12 cellular contexts compared by ENCODE assay signal in the genomic region with DNA sequence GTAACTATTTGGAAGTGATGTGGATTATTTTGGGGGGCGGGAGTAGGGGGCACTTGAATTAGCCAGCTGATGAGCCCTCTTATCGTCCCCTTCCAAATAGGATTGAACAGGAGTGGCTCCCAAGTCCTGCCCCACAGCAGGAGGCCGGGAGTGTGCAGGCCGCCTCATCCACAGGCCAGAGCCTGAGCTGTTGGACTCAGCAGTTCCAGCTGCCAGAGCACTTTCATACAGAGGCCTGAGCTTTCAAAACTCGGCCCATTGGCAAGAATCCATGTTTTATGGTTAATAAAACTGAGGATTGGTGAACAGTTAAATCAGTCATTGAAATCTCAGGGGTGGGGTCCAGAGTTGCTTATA. TPM values are rescaled to one million over a fixed set of nuclear protein-coding genes. Genes with fewer than 3 reads are reported as not detected.
DNase-seq lines count a peak whose midpoint lies in the region; ATAC-seq, FAIRE-seq and TF ChIP-seq lines count a peak whose summit lies in the region.
"Had no signal": no experiment of that assay in that cellular context is flagged by ENCODE, and none has a peak within 500 bp of the region (broad histone marks: within the 10 kb centered on the region; RNA-seq: fewer than 3 reads in every experiment).

No MANE protein-coding gene starts in this region.

- H3K9me3 ChIP-seq in astrocyte (ENCODE audit: insufficient read depth, low read depth, low read length) (no peaks in the 10 kb centered on the region), tibial nerve (no peaks in the 10 kb centered on the region)

- H3K27me3 Mint-ChIP-seq in astrocyte (ENCODE audit: low read depth, unreplicated experiment) (no peaks in the 10 kb centered on the region), memory B cell (no peaks in the 10 kb centered on the region)

- peaks cover 11% of the 10 kb centered on the region for H3K36me3 ChIP-seq in astrocyte (ENCODE audit: insufficient read depth, low read length)
- peaks cover 0 to 22% (median 0%) of the 10 kb centered on the region in 3 donors for H3K36me3 ChIP-seq in tibial nerve

- peaks cover 14% of the 10 kb centered on the region for H4K20me1 ChIP-seq in astrocyte (ENCODE audit: insufficient read depth, low read length)

- peak overlapping the region; percentile 81 for H3K27ac ChIP-seq in astrocyte (ENCODE audit: low read depth, low read length)
- H3K27ac ChIP-seq in tibial nerve: peak overlapping the region; percentile 38 to 85 (median 80)

- H3K9me3 Mint-ChIP-seq in astrocyte (ENCODE audit: unreplicated experiment): no peaks in the 10 kb centered on the region
- no peaks in the 10 kb centered on the region for H3K9me3 Mint-ChIP-seq in memory B cell

- FAIRE-seq in astrocyte (lab: Jason Lieb, UNC): no peak

- H3K4me3 Mint-ChIP-seq in astrocyte (ENCODE audit: unreplicated experiment) (no peak overlapping the region), memory B cell (peak overlapping the region; percentile 46)

- peaks cover 28% of the 10 kb centered on the region for H3K4me1 Mint-ChIP-seq in astrocyte (ENCODE audit: low read depth, unreplicated experiment)
- peaks cover 31% of the 10 kb centered on the region for H3K4me1 Mint-ChIP-seq in memory B cell

- H3K36me3 Mint-ChIP-seq in astrocyte (ENCODE audit: low read depth, unreplicated experiment): peaks cover 9% of the 10 kb centered on the region
- H3K36me3 Mint-ChIP-seq in memory B cell: peaks cover 10% of the 10 kb centered on the region

- H3K4me2 ChIP-seq in astrocyte (ENCODE audit: low read length): peak overlapping the region; percentile 76

- H3K27me3 ChIP-seq in astrocyte (ENCODE audit: insufficient read depth, low read length) (no peaks in the 10 kb centered on the region), tibial nerve (no peaks in the 10 kb centered on the region)

- peaks cover 26% of the 10 kb centered on the region for H3K4me1 ChIP-seq in astrocyte (ENCODE audit: insufficient read depth, low read length)
- peaks cover 0 to 48% (median 16%) of the 10 kb centered on the region in 4 donors for H3K4me1 ChIP-seq in tibial nerve

- no peak for TF ChIP-seq EP300 in tibial nerve (IDR thresholded peaks at IDR 0.05)

- peaks cover 62% of the 10 kb centered on the region for H3K79me2 ChIP-seq in astrocyte (ENCODE audit: insufficient read depth, low read length)

- H3K9ac ChIP-seq in astrocyte (ENCODE audit: low read length): peak overlapping the region; percentile 64

- H2AFZ ChIP-seq in astrocyte (ENCODE audit: low read depth, low read length): no peak overlapping the region

- no peak for ATAC-seq in memory B cell (ENCODE audit: low read depth)
- ATAC-seq in GM21528 (IDR thresholded peaks at IDR 0.05; ENCODE audit: low FRiP score, unreplicated experiment): no peak
- ATAC-seq in HG03280 (IDR thresholded peaks at IDR 0.05; ENCODE audit: unreplicated experiment): no peak

- 45 to 47% methylated on average over 5 of the region's 5 CpGs for WGBS in tibial nerve, 2 donors

- H3K27ac Mint-ChIP-seq in astrocyte (ENCODE audit: unreplicated experiment) (peak overlapping the region; percentile 98), memory B cell (peak overlapping the region; percentile 99)

- TF ChIP-seq CTCF in astrocyte (IDR thresholded peaks at IDR 0.05; ENCODE audit: insufficient read depth, low read depth, low read length) (no peak), tibial nerve (IDR thresholded peaks at IDR 0.05) (no peak)

- peak; percentile 15 for DNase-seq in activated CD4-positive, alpha-beta T cell treated with anti-CD3 and anti-CD28 coated beads, Interleukin-2, amount 50 U/mL, for 1 hour
- no peak for DNase-seq in activated CD4-positive, alpha-beta T cell treated with anti-CD3 and anti-CD28 coated beads for 48 hours
- DNase-seq in astrocyte (ENCODE audit: low read depth): peak; percentile 35
- DNase-seq in memory B cell (ENCODE audit: low spot score in 2 of 2): no peak
- no peak for DNase-seq in tibial nerve (ENCODE audit: low spot score in 2 of 2)
- no peak for DNase-seq in LoVo (ENCODE audit: low spot score)
- DNase-seq: amygdala, GOT3, NCI-H2107 had no signal

- no peak for TF ChIP-seq POLR2A in tibial nerve (IDR thresholded peaks at IDR 0.05)

- H3K4me3 ChIP-seq in astrocyte (ENCODE audit: insufficient read depth, low read depth, low read length): peak overlapping the region; percentile 20
- no peak overlapping the region for H3K4me3 ChIP-seq in tibial nerve

RNA-seq across cellular contexts. Expression of a gene that starts 9.6 kb away (rescaled TPM):
- total RNA-seq in astrocyte: 18.3 and 18.7 TPM in 2 replicates
- 100 to 1,000 TPM in 2 of 4 donors, 10 to 100 TPM in 2; 16.8 to 171 (median 83.2) TPM for total RNA-seq in tibial nerve

RNA-seq across cellular contexts. Expression of a gene that starts 34.5 kb away (rescaled TPM):
- not detected in 2 replicates for total RNA-seq in astrocyte
- not detected for total RNA-seq in tibial nerve
- total RNA-seq: renal cortical epithelial cell had no signal

Comparison
In these comparisons a context has a peak if more than half of its experiments do, and no peak if none do; other contexts are left out.
1. DNase-seq: peak in activated CD4-positive, alpha-beta T cell treated with anti-CD3 and anti-CD28 coated beads, Interleukin-2, amount 50 U/mL, for 1 hour (single experiment) and astrocyte (single experiment); none in activated CD4-positive, alpha-beta T cell treated with anti-CD3 and anti-CD28 coated beads for 48 hours (single experiment), memory B cell (0 of 2), tibial nerve (0 of 2) and LoVo (single experiment).